16 cellular contexts compared by ENCODE assay signal in the genomic region with DNA sequence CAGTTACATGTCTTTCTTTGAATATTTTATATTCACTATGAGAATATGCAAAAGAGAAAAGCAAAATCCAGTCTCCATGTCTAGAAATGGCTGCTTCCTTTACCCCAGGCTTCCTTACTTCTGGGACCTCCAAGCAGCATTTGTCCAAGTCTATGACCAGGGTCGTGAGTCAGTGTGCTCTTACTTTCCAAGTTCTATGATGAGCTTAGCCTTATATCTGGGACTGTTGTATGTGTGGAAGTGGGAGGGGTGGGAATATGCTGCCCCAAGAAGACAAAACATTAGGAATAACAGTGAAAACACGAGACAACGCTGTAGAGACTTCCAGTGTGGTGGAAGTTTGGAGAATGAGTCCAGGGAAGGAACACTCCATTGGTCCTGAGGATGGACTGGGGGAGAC. TPM values are rescaled to one million over a fixed set of nuclear protein-coding genes. Genes with fewer than 3 reads are reported as not detected.
A peak's percentile ranks its signal among the peaks of the same experiment; 100 is the strongest.
DNase-seq lines count a peak whose midpoint lies in the region; ATAC-seq and TF ChIP-seq lines count a peak whose summit lies in the region.
"Had no signal": no experiment of that assay in that cellular context is flagged by ENCODE, and none has a peak within 500 bp of the region (broad histone marks: within the 10 kb centered on the region; RNA-seq: fewer than 3 reads in every experiment).

No MANE protein-coding gene starts in this region.

- H3K18ac ChIP-seq in IMR-90 (ENCODE audit: low read depth, low read length): peak overlapping the region; percentile 88
- no peak overlapping the region for H3K18ac ChIP-seq in mesendoderm (ENCODE audit: low read length)

- TF ChIP-seq RAD21 in IMR-90 (IDR thresholded peaks at IDR 0.05; ENCODE audit: low read length): no peak

- 80% methylated on average over 3 of the region's 3 CpGs; no CpG with 5 or more reads in 1 of the 2 experiments for WGBS in IMR-90 (ENCODE audit: extremely low coverage in 2 of 2, insufficient read length in 1 of 2), 2 experiments
- WGBS in mesendoderm (ENCODE audit: extremely low coverage, insufficient coverage, low lambda C conversion rate): no CpG with 5 or more reads among the region's 3 CpGs

- peak overlapping the region; percentile 96 for H4K5ac ChIP-seq in IMR-90 (ENCODE audit: low read depth, low read length)
- no peak overlapping the region for H4K5ac ChIP-seq in mesendoderm (ENCODE audit: low read length)

- H3K23ac ChIP-seq in IMR-90 (ENCODE audit: low read depth, low read length) (peak overlapping the region; percentile 88; the same call in 1 of the 2 replicates), mesendoderm (ENCODE audit: low read length) (no peak overlapping the region)

- peak overlapping the region; percentile 89 for H2AK9ac ChIP-seq in IMR-90 (replicated peaks; ENCODE audit: low read depth, low read length, poor library complexity)

- H3K9ac ChIP-seq in IMR-90 (ENCODE audit: low read depth, low read length): no peak overlapping the region
- no peak overlapping the region for H3K9ac ChIP-seq in mesendoderm (ENCODE audit: low read length)

- BruUV-seq in IMR-90 (replicated peaks; lab: Mats Ljungman, UMichigan): no TSS peak

- H3K79me2 ChIP-seq in mesendoderm (ENCODE audit: control insufficient read depth, insufficient read depth, low read length): no peaks in the 10 kb centered on the region

- peak overlapping the region; percentile 97 for H2AK5ac ChIP-seq in IMR-90 (ENCODE audit: low read depth, low read length)
- peak overlapping the region; percentile 6 for H2AK5ac ChIP-seq in mesendoderm (ENCODE audit: low read length)

- H2BK15ac ChIP-seq in IMR-90 (ENCODE audit: low read depth, low read length) (peak overlapping the region; percentile 100), mesendoderm (replicated peaks; ENCODE audit: low read depth) (no peak overlapping the region)

- TF ChIP-seq CTCF in AG04450 (IDR thresholded peaks at IDR 0.05; ENCODE audit: low read depth, low read length) (no peak), IMR-90 (conservative IDR thresholded peaks at IDR 0.05; ENCODE audit: low read depth, low read length) (no peak)

- DNase-seq in AG04450 (ENCODE audit: low read depth, low spot score) (no peak), IMR-90 (peak; percentile 47), dermis blood vessel endothelial cell (peak; percentile 63), mesendoderm (no peak), OCI-M2 (lab: John Stamatoyannopoulos, UW; ENCODE audit: unreplicated experiment) (no peak), NCI-H226 (no peak), NCI-H345 treated with DMSO at 0.1 percent for 48 hours (lab: John Stamatoyannopoulos, UW; ENCODE audit: unreplicated experiment) (no peak)
- no peak for DNase-seq in central memory CD4-positive, alpha-beta T cell
- DNase-seq: C1 segment of cervical spinal cord, DND-41, NCI-H1105, NCI-H1694, NCI-H345, OCI-M1, RPMI8226, SIG-M5 had no signal

- H3K4ac ChIP-seq in IMR-90 (ENCODE audit: low read depth, low read length) (peak overlapping the region; percentile 96), mesendoderm (ENCODE audit: low read depth, low read length) (no peak overlapping the region)

- H3K9me3 ChIP-seq in AG04450 (ENCODE audit: control insufficient read depth, insufficient read depth, low read length) (peaks cover 9% of the 10 kb centered on the region; the same call in 1 of the 2 replicates), IMR-90 (ENCODE audit: control insufficient read depth, insufficient read depth, low read length) (no peaks in the 10 kb centered on the region)

- H3K27ac ChIP-seq in AG04450 (ENCODE audit: low read depth, low read length) (peak overlapping the region; percentile 13), IMR-90 (ENCODE audit: insufficient read depth, low read length) (peak overlapping the region; percentile 85; the same call in 1 of the 2 replicates), mesendoderm (ENCODE audit: low read depth, low read length) (no peak overlapping the region)

- in situ Hi-C loops in IMR-90 (cut with MboI; ENCODE audit: low sequenced_read_pairs): no loop called here

- peak overlapping the region; percentile 60 for H2AFZ ChIP-seq in IMR-90 (replicated peaks; ENCODE audit: low read length, poor library complexity)

- CTCF ChIA-PET in AG04450 (lab: Charles Lee) (interaction anchor here (0.8 to 2.4 kb wide), 3 partner anchors 14 to 201 kb away, joined by 3 to 13 read pairs (median 6); no protein-coding TSS in a partner anchor), IMR-90 (lab: Yijun Ruan, JAX) (interaction anchor here (0.9 kb wide), 1 partner anchor 14 kb away, joined by 3 read pairs; no protein-coding TSS in a partner anchor)

- POLR2A ChIA-PET in AG04450 (lab: Yijun Ruan, JAX): no interaction called here
- POLR2A ChIA-PET in IMR-90 (lab: Charles Lee; ENCODE audit: unreplicated experiment): no interaction called here

- peak overlapping the region; percentile 90 for H3K14ac ChIP-seq in IMR-90 (replicated peaks; ENCODE audit: low read depth, low read length)

- no peaks in the 10 kb centered on the region for H3K27me3 ChIP-seq in AG04450 (ENCODE audit: control insufficient read depth, insufficient read depth, low read length)
- H3K27me3 ChIP-seq in IMR-90 (ENCODE audit: control insufficient read depth, insufficient read depth, low read length): no peaks in the 10 kb centered on the region
- H3K27me3 ChIP-seq in mesendoderm (ENCODE audit: insufficient read depth, low read length, poor library complexity): no peaks in the 10 kb centered on the region

- intact Hi-C loops in IMR-90 (cut with micrococcal nuclease): no loop called here

- H3K79me1 ChIP-seq in IMR-90 (ENCODE audit: low read depth in 1 of 2, low read length in 2 of 2) (peaks cover 0 to 9% of the 10 kb centered on the region in 2 experiments; a peak in 2 of 4 replicates), mesendoderm (ENCODE audit: low read length) (no peaks in the 10 kb centered on the region)

- H2BK5ac ChIP-seq in IMR-90 (ENCODE audit: low read depth, low read length, poor library complexity, severe bottlenecking) (peak overlapping the region; percentile 99), mesendoderm (ENCODE audit: low read length) (no peak overlapping the region)

- H3K56ac ChIP-seq in IMR-90 (ENCODE audit: extremely low read depth, insufficient read depth, low read length): peak overlapping the region; percentile 26; the same call in 1 of the 2 replicates
- no peak overlapping the region for H3K56ac ChIP-seq in mesendoderm (ENCODE audit: low read length)

- peaks cover 31% of the 10 kb centered on the region for H3K4me1 ChIP-seq in IMR-90 (ENCODE audit: control insufficient read depth, insufficient read depth, low read length)
- H3K4me1 ChIP-seq in mesendoderm (ENCODE audit: control insufficient read depth, low read depth, low read length): peaks cover 8% of the 10 kb centered on the region

- dilution Hi-C loops in IMR-90 (cut with HindIII; ENCODE audit: low sequenced_read_pairs, unreplicated experiment): no loop called here

- TF ChIP-seq POLR2A in IMR-90 (IDR thresholded peaks at IDR 0.05; ENCODE audit: low read depth, low read length): no peak

- H4K8ac ChIP-seq in IMR-90 (ENCODE audit: low read depth in 2 of 2, low read length in 2 of 2) (peak overlapping the region; percentile 76 to 88), mesendoderm (ENCODE audit: low read depth, low read length) (no peak overlapping the region)

- no peak overlapping the region for H3K4me3 ChIP-seq in AG04450 (ENCODE audit: low read depth, low read length)
- no peak overlapping the region for H3K4me3 ChIP-seq in IMR-90 (ENCODE audit: insufficient read depth, low read depth, low read length)
- no peak overlapping the region for H3K4me3 ChIP-seq in mesendoderm (ENCODE audit: low read length)

- peak overlapping the region; percentile 100 for H2BK120ac ChIP-seq in IMR-90 (ENCODE audit: low read depth, low read length)
- H2BK120ac ChIP-seq in mesendoderm (ENCODE audit: low read depth, low read length): no peak overlapping the region

- no peak overlapping the region for H3K4me2 ChIP-seq in IMR-90 (ENCODE audit: low read depth, low read length)
- H3K4me2 ChIP-seq in mesendoderm (ENCODE audit: low read length): no peak overlapping the region

- peak overlapping the region; percentile 93 for H4K91ac ChIP-seq in IMR-90 (ENCODE audit: insufficient read depth, low read depth, low read length)

- H3K36me3 ChIP-seq in IMR-90 (ENCODE audit: control insufficient read depth, insufficient read depth, low read length) (no peaks in the 10 kb centered on the region), mesendoderm (ENCODE audit: control insufficient read depth, insufficient read depth, low read length) (no peaks in the 10 kb centered on the region)

- no peak for ATAC-seq in IMR-90 (ENCODE audit: low read depth)

- H3K9me1 ChIP-seq in IMR-90 (ENCODE audit: insufficient read depth, low read length): peaks cover 22% of the 10 kb centered on the region

- no peaks in the 10 kb centered on the region for H4K20me1 ChIP-seq in IMR-90 (ENCODE audit: insufficient read depth, low read length)

- peak overlapping the region; percentile 97 for H2BK20ac ChIP-seq in IMR-90 (ENCODE audit: low read depth, low read length)

TF ChIP-seq in IMR-90, 13 proteins besides CTCF, POLR2A, EP300 and RAD21 (continues in another document):
- TF ChIP-seq MAZ (IDR thresholded peaks at IDR 0.05; ENCODE audit: borderline replicate concordance, low read depth, low read length) (no peak), MXI1 (IDR thresholded peaks at IDR 0.05; ENCODE audit: borderline replicate concordance, low read depth, low read length) (no peak), BHLHE40 (IDR thresholded peaks at IDR 0.05; ENCODE audit: low read depth, low read length) (no peak), RCOR1 (IDR thresholded peaks at IDR 0.05; ENCODE audit: insufficient replicate concordance, low read length) (no peak), NFE2L2 (IDR thresholded peaks at IDR 0.05; ENCODE audit: low read depth, low read length) (no peak), MAFK (IDR thresholded peaks at IDR 0.05; ENCODE audit: low read depth, low read length) (no peak), CHD1 (IDR thresholded peaks at IDR 0.05; ENCODE audit: low read depth, low read length) (no peak)
- TF ChIP-seq, protein P1, sequence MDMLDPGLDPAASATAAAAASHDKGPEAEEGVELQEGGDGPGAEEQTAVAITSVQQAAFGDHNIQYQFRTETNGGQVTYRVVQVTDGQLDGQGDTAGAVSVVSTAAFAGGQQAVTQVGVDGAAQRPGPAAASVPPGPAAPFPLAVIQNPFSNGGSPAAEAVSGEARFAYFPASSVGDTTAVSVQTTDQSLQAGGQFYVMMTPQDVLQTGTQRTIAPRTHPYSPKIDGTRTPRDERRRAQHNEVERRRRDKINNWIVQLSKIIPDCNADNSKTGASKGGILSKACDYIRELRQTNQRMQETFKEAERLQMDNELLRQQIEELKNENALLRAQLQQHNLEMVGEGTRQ (IDR thresholded peaks at IDR 0.05; ENCODE audit: low read depth, low read length): no peak

RNA-seq across cellular contexts. Expression of a gene that starts 21.2 kb away (rescaled TPM):
- polyA plus RNA-seq in AG04450 (2011; rRNA removed) (2.6 and 2.7 TPM in 2 replicates), IMR-90 (2012; rRNA removed) (0.75 and 1.2 TPM in 2 replicates)
- polyA minus RNA-seq in AG04450 (2011; rRNA and poly(A)+ RNA removed): 2.5 and 2.7 TPM in 2 replicates
- total RNA-seq in IMR-90 (2012; rRNA removed) (0.56 and 0.90 TPM in 2 replicates), dermis blood vessel endothelial cell (0.51 TPM in 2 replicates)
- polyA plus RNA-seq in IMR-90 (2012; cell fraction: cytosol; rRNA removed): 0.66 and 1.2 TPM in 2 replicates
- polyA plus RNA-seq in IMR-90 (2012; cell fraction: nucleus; rRNA removed; ENCODE audit: low replicate concordance): 0.76 and 1.5 TPM in 2 replicates
- polyA plus RNA-seq in mesendoderm (2013, experiment 1 of 2): 5.7 TPM
- polyA plus RNA-seq in mesendoderm (2013, experiment 2 of 2): 5.2 TPM

Comparison
In these comparisons a context has a peak if more than half of its experiments do, and no peak if none do; other contexts are left out.
1. DNase-seq: peak in IMR-90 (single experiment) and dermis blood vessel endothelial cell (single experiment); none in AG04450 (single experiment), mesendoderm (single experiment), OCI-M2 (single experiment), NCI-H226 (single experiment), NCI-H345 treated with DMSO at 0.1 percent for 48 hours (single experiment) and central memory CD4-positive, alpha-beta T cell (single experiment).